Comparison of ENCODE assay signal across 22 cellular contexts in the genomic region with DNA sequence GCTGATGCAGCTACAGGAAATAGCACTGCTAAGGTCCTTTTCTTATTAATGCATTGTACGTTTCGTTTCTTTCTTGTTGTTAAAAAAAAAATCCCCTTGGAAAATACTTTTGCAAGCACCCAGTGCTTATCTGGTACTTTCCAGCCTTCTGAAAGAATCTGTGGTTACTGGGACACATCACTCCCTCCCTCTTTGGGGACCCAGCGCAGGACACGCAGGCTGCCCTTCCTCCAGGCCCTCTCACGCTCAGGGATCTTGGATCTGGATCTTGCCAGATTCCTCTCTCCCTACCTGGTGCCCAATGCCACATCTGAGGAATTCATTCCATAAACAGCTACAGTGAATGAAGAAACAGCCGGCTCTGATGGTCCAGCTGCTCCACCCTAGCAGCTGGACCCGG. TPM values are rescaled to one million over a fixed set of nuclear protein-coding genes. Genes with fewer than 3 reads are reported as not detected.
"Had no signal": no experiment of that assay in that cellular context is flagged by ENCODE, and none has a peak within 500 bp of the region (broad histone marks: within the 10 kb centered on the region; RNA-seq: fewer than 3 reads in every experiment).

No MANE protein-coding gene starts in this region.

- H3K27ac ChIP-seq: lower lobe of right lung, psoas muscle, right atrium auricular region, upper lobe of left lung had no signal

- H3K4me1 ChIP-seq: lower lobe of right lung, psoas muscle, right atrium auricular region, upper lobe of left lung had no signal

- H3K4me3 ChIP-seq: lower lobe of right lung, psoas muscle, right atrium auricular region, upper lobe of left lung had no signal

- H3K9me3 Mint-ChIP-seq: activated CD4-positive, alpha-beta T cell treated with anti-CD3 and anti-CD28 coated beads, Interleukin-2, amount 10 ng/mL, durations not matched to agents 24 days and 14 days; activated naive CD8-positive, alpha-beta T cell treated with anti-CD3 and anti-CD28 coated beads, Interleukin-2, amount 50 U/mL, for 24 hours; activated T-helper 1 cell treated with anti-CD3 and anti-CD28 coated beads, Interleukin-12 subunit alpha, Interleukin-12 subunit beta, Interleukin-2, Interleukin-4 antibody, amounts not matched to agents 30 ng/mL and 10 ng/mL and 1 ng/mL, durations not matched to agents 14 hours and 24 hours and 36 hours had no signal

- H3K36me3 Mint-ChIP-seq: activated CD8-positive, alpha-beta memory T cell treated with anti-CD3 and anti-CD28 coated beads, Interleukin-2, amount 10 ng/mL, durations not matched to agents 7 days and 5 days; naive B cell had no signal

- ATAC-seq: activated CD8-positive, alpha-beta memory T cell treated with anti-CD3 and anti-CD28 coated beads, Interleukin-2, amount 10 ng/mL, durations not matched to agents 7 days and 5 days; activated CD8-positive, alpha-beta T cell treated with anti-CD3 and anti-CD28 coated beads for 36 hours; activated naive CD8-positive, alpha-beta T cell treated with anti-CD3 and anti-CD28 coated beads, Interleukin-2, amount 50 U/mL, for 24 hours; left lobe of liver; lower lobe of right lung; psoas muscle; stimulated activated naive CD8-positive, alpha-beta T cell treated with anti-CD3 and anti-CD28 coated beads, Interleukin-15, Interleukin-2, amounts not matched to agents 100 U/mL and 50 U/mL, for 24 hours; T-helper 17 cell had no signal

- H3K4me3 Mint-ChIP-seq: activated CD4-positive, alpha-beta T cell treated with anti-CD3 and anti-CD28 coated beads, Interleukin-2, amount 10 ng/mL, durations not matched to agents 24 days and 14 days; activated CD8-positive, alpha-beta memory T cell treated with anti-CD3 and anti-CD28 coated beads, Interleukin-2, amount 10 ng/mL, durations not matched to agents 7 days and 5 days; activated CD8-positive, alpha-beta T cell treated with anti-CD3 and anti-CD28 coated beads for 36 hours; activated naive CD8-positive, alpha-beta T cell treated with anti-CD3 and anti-CD28 coated beads, Interleukin-2, amount 50 U/mL, for 24 hours; activated T-helper 1 cell treated with anti-CD3 and anti-CD28 coated beads, Interleukin-12 subunit alpha, Interleukin-12 subunit beta, Interleukin-2, Interleukin-4 antibody, amounts not matched to agents 30 ng/mL and 10 ng/mL and 1 ng/mL, durations not matched to agents 14 hours and 24 hours and 36 hours; T-helper 17 cell had no signal

- H3K36me3 ChIP-seq: lower lobe of right lung, right atrium auricular region, upper lobe of left lung had no signal

- H3K27ac Mint-ChIP-seq: activated CD4-positive, alpha-beta T cell treated with anti-CD3 and anti-CD28 coated beads, Interleukin-2, amount 10 ng/mL, durations not matched to agents 24 days and 14 days; activated CD8-positive, alpha-beta memory T cell treated with anti-CD3 and anti-CD28 coated beads, Interleukin-2, amount 10 ng/mL, durations not matched to agents 7 days and 5 days; activated CD8-positive, alpha-beta T cell treated with anti-CD3 and anti-CD28 coated beads for 36 hours; activated naive CD8-positive, alpha-beta T cell treated with anti-CD3 and anti-CD28 coated beads, Interleukin-2, amount 50 U/mL, for 24 hours; activated T-helper 1 cell treated with anti-CD3 and anti-CD28 coated beads, Interleukin-12 subunit alpha, Interleukin-12 subunit beta, Interleukin-2, Interleukin-4 antibody, amounts not matched to agents 30 ng/mL and 10 ng/mL and 1 ng/mL, durations not matched to agents 14 hours and 24 hours and 36 hours; naive B cell; T-helper 17 cell had no signal

- H3K4me1 Mint-ChIP-seq: activated CD4-positive, alpha-beta T cell treated with anti-CD3 and anti-CD28 coated beads, Interleukin-2, amount 10 ng/mL, durations not matched to agents 24 days and 14 days; activated CD8-positive, alpha-beta memory T cell treated with anti-CD3 and anti-CD28 coated beads, Interleukin-2, amount 10 ng/mL, durations not matched to agents 7 days and 5 days; activated naive CD8-positive, alpha-beta T cell treated with anti-CD3 and anti-CD28 coated beads, Interleukin-2, amount 50 U/mL, for 24 hours; naive B cell had no signal

- H3K27me3 Mint-ChIP-seq: activated CD4-positive, alpha-beta T cell treated with anti-CD3 and anti-CD28 coated beads, Interleukin-2, amount 10 ng/mL, durations not matched to agents 24 days and 14 days had no signal

- H3K9me3 ChIP-seq: lower lobe of right lung, right atrium auricular region had no signal

- DNase-seq: activated CD4-positive, alpha-beta T cell treated with anti-CD3 and anti-CD28 coated beads, Interleukin-2, amount 10 ng/mL, durations not matched to agents 24 days and 14 days; activated CD8-positive, alpha-beta memory T cell treated with anti-CD3 and anti-CD28 coated beads, Interleukin-2, amount 10 ng/mL, durations not matched to agents 7 days and 5 days; activated CD8-positive, alpha-beta T cell treated with anti-CD3 and anti-CD28 coated beads for 36 hours; activated gamma-delta T cell; activated naive CD4-positive, alpha-beta T cell treated with anti-CD3 and anti-CD28 coated beads, Interleukin-2, amount 50 U/mL, for 16 hours; activated naive CD8-positive, alpha-beta T cell treated with anti-CD3 and anti-CD28 coated beads, Interleukin-2, amount 50 U/mL, for 24 hours; activated T-cell treated with anti-CD3 and anti-CD28 coated beads for 4 hours; erythroblast; foreskin fibroblast; kidney; lower lobe of right lung; naive B cell; psoas muscle; stimulated activated CD4-positive, alpha-beta T cell treated with anti-CD3 and anti-CD28 coated beads, Interleukin-4, amount 100 ng/mL, for 24 hours; stimulated activated naive CD8-positive, alpha-beta T cell treated with anti-CD3 and anti-CD28 coated beads, Interleukin-15, Interleukin-2, amounts not matched to agents 100 U/mL and 50 U/mL, for 24 hours; T-helper 17 cell; upper lobe of left lung had no signal

- H3K27me3 ChIP-seq: right atrium auricular region, upper lobe of left lung had no signal

RNA-seq across cellular contexts. Expression of a gene that starts 55.7 kb away (rescaled TPM):
- total RNA-seq: left lobe of liver, lower lobe of right lung, mesenteric fat pad, T-helper 17 cell had no signal
- polyA plus RNA-seq: fibroblast of lung had no signal
